26 cellular contexts compared by ENCODE assay signal in genomic region chr1:168245042-168245441, GRCh38. TPM values are rescaled to one million over a fixed set of nuclear protein-coding genes. Genes with fewer than 3 reads are reported as not detected.
DNase-seq lines count a peak whose midpoint lies in the region; ATAC-seq, FAIRE-seq and TF ChIP-seq lines count a peak whose summit lies in the region.
"Had no signal": no experiment of that assay in that cellular context is flagged by ENCODE, and none has a peak within 500 bp of the region (broad histone marks: within the 10 kb centered on the region; RNA-seq: fewer than 3 reads in every experiment).

No MANE protein-coding gene starts in this region.

- H3K27me3 Mint-ChIP-seq in activated CD8-positive, alpha-beta memory T cell treated with anti-CD3 and anti-CD28 coated beads, Interleukin-2, amount 10 ng/mL, durations not matched to agents 7 days and 5 days = no peaks in the 10 kb centered on the region
- H3K27me3 Mint-ChIP-seq in osteocyte (ENCODE audit: unreplicated experiment) (no peaks in the 10 kb centered on the region), Calu3 (ENCODE audit: unreplicated experiment) (no peaks in the 10 kb centered on the region)
- H3K27me3 Mint-ChIP-seq: CD4-positive, CD25-positive, alpha-beta regulatory T cell; IgD-negative memory B cell had no signal

- peaks cover 9% of the 10 kb centered on the region for H3K9me1 ChIP-seq in IMR-90 (ENCODE audit: insufficient read depth, low read length)
- H3K9me1 ChIP-seq in K562 (ENCODE audit: control insufficient read depth, insufficient read depth, low read length) = no peaks in the 10 kb centered on the region

- H3K36me3 Mint-ChIP-seq in activated CD8-positive, alpha-beta memory T cell treated with anti-CD3 and anti-CD28 coated beads, Interleukin-2, amount 10 ng/mL, durations not matched to agents 7 days and 5 days = peaks cover 84% of the 10 kb centered on the region
- H3K36me3 Mint-ChIP-seq in osteocyte (ENCODE audit: unreplicated experiment) = peaks cover 65% of the 10 kb centered on the region
- H3K36me3 Mint-ChIP-seq in Calu3 (ENCODE audit: insufficient read depth, unreplicated experiment) = peaks cover 55% of the 10 kb centered on the region

- no peak overlapping the region for H2BK120ac ChIP-seq in IMR-90 (ENCODE audit: low read depth, low read length)

- H3K36me3 ChIP-seq in IMR-90 (ENCODE audit: control insufficient read depth, insufficient read depth, low read length) (peaks cover 17% of the 10 kb centered on the region), K562 (ENCODE audit: control insufficient read depth, insufficient read depth, low read length) (peaks cover 67% of the 10 kb centered on the region), Karpas-422 (ENCODE audit: insufficient read depth, low read length) (peaks cover 22% of the 10 kb centered on the region; the same call in 1 of the 2 replicates)

- BruUV-seq in IMR-90 (replicated peaks; lab: Mats Ljungman, UMichigan) (TSS peak; percentile 16), K562 (replicated peaks; lab: Mats Ljungman, UMichigan) (TSS peak; percentile 30), Calu3 (replicated peaks; lab: Mats Ljungman, UMichigan) (no TSS peak)

- no peak overlapping the region for H2BK20ac ChIP-seq in IMR-90 (ENCODE audit: low read depth, low read length)

- H2AK5ac ChIP-seq in IMR-90 (ENCODE audit: low read depth, low read length) = no peak overlapping the region

- H3K4me3 ChIP-seq in IMR-90 (ENCODE audit: insufficient read depth, low read depth, low read length) (no peak overlapping the region), K562 (no peak overlapping the region), Karpas-422 (ENCODE audit: low read length) (no peak overlapping the region)

- WGBS in IMR-90 (ENCODE audit: extremely low coverage in 2 of 2, insufficient read length in 1 of 2), 2 experiments = no CpG with 5 or more reads among the region's 3 CpGs
- 88% methylated on average over 3 of the region's 3 CpGs for WGBS in K562 (ENCODE audit: insufficient coverage, low coverage, missing lambda C conversion rate)

- peak overlapping the region; percentile 3 for H3K27ac Mint-ChIP-seq in activated CD8-positive, alpha-beta memory T cell treated with anti-CD3 and anti-CD28 coated beads, Interleukin-2, amount 10 ng/mL, durations not matched to agents 7 days and 5 days
- peak overlapping the region; percentile 94 for H3K27ac Mint-ChIP-seq in osteocyte (ENCODE audit: unreplicated experiment)
- H3K27ac Mint-ChIP-seq in Calu3 (ENCODE audit: unreplicated experiment) = no peak overlapping the region

- POLR2A ChIA-PET in IMR-90 (lab: Charles Lee; ENCODE audit: unreplicated experiment) = no interaction called here
- POLR2A ChIA-PET in K562 (lab: Yijun Ruan, JAX) = interaction anchor here (1.3 to 1.4 kb wide), 2 partner anchors 11 to 19 kb away, joined by 3 to 6 read pairs; partner anchors contain the start of gene SFT2D2

- no peak overlapping the region for H3K23ac ChIP-seq in IMR-90 (ENCODE audit: low read depth, low read length)

- DNase-seq in activated CD8-positive, alpha-beta memory T cell treated with anti-CD3 and anti-CD28 coated beads, Interleukin-2, amount 10 ng/mL, durations not matched to agents 7 days and 5 days = no peak
- no peak for DNase-seq in activated CD8-positive, alpha-beta memory T cell treated with anti-CD3 and anti-CD28 coated beads, Interleukin-2, amount 50 U/mL, for 48 hours
- DNase-seq in IMR-90 (no peak), K562 (ENCODE audit: extremely low read depth in 1 of 4, low spot score in 3 of 4) (no peak), osteocyte (ENCODE audit: extremely low spot score, unreplicated experiment) (no peak), Calu3 (no peak), NCI-H446 treated with DMSO at 0.1 percent for 48 hours (lab: John Stamatoyannopoulos, UW) (no peak), Karpas-422 (no peak)
- DNase-seq: 8988T; BE2C; CD4-positive, CD25-positive, alpha-beta regulatory T cell; COR-L47; DMS153; EL; NCI-H1105; NCI-H2081; NCI-H2171 treated with DMSO at 0.1 percent for 48 hours; NCI-H748 treated with DMSO at 0.1 percent for 48 hours; NK-92 treated with Interleukin-12 subunit alpha and Interleukin-12 subunit beta, amount 100 ng/mL, for 24 hours; RPMI8226; SHP77 treated with DMSO at 0.1 percent for 48 hours; SK-N-SH had no signal

- H4K20me1 ChIP-seq in IMR-90 (ENCODE audit: insufficient read depth, low read length) (no peaks in the 10 kb centered on the region), K562 (replicated peaks; ENCODE audit: control insufficient read depth, insufficient read depth, low read length) (peaks cover 3% of the 10 kb centered on the region; the same call in 1 of the 2 replicates), Karpas-422 (ENCODE audit: insufficient read depth, low read depth, low read length) (no peaks in the 10 kb centered on the region)

- H3K4me2 ChIP-seq in IMR-90 (ENCODE audit: low read depth, low read length) (no peak overlapping the region), K562 (ENCODE audit: insufficient read depth, low read length) (no peak overlapping the region), Karpas-422 (ENCODE audit: low read depth, low read length, poor library complexity, severe bottlenecking) (no peak overlapping the region)
- H3K4me2 ChIP-seq: SK-N-SH had no signal

- TF ChIP-seq RAD21 in IMR-90 (IDR thresholded peaks at IDR 0.05; ENCODE audit: low read length) = no peak
- no peak for TF ChIP-seq RAD21 in K562 (CRISPR knock-in tag; conservative IDR thresholded peaks at IDR 0.05 in 1 of 2, IDR thresholded peaks at IDR 0.05 in 1 of 2)

- no peak overlapping the region for H4K8ac ChIP-seq in IMR-90 (ENCODE audit: low read depth in 2 of 2, low read length in 2 of 2)

- no peak overlapping the region for H3K27ac ChIP-seq in IMR-90 (ENCODE audit: insufficient read depth, low read length)
- H3K27ac ChIP-seq in K562 (ENCODE audit: extremely low read depth, low read depth, low read length) = no peak overlapping the region
- no peak overlapping the region for H3K27ac ChIP-seq in Karpas-422 (ENCODE audit: low read length)
- H3K27ac ChIP-seq: HL-60 had no signal

- H3K9me2 ChIP-seq in Karpas-422 (replicated peaks; ENCODE audit: insufficient read depth, low read length) = no peaks in the 10 kb centered on the region
- H3K9me2 ChIP-seq: SK-N-SH had no signal

- CTCF ChIA-PET in activated CD8-positive, alpha-beta memory T cell treated with anti-CD3 and anti-CD28 coated beads, Interleukin-2, amount 10 ng/mL, durations not matched to agents 7 days and 5 days (lab: Charles Lee) = interaction anchor here (1.0 to 1.7 kb wide), 3 partner anchors 11 to 77 kb away, joined by 3 to 5 read pairs (median 5); no protein-coding TSS in a partner anchor
- CTCF ChIA-PET in IMR-90 (lab: Yijun Ruan, JAX) (no interaction called here), K562 (lab: Yijun Ruan, JAX; ENCODE audit: low intra/inter-chr PET ratio) (no interaction called here), Calu3 (lab: Charles Lee) (no interaction called here)

- no peaks in the 10 kb centered on the region for H3K79me2 ChIP-seq in K562 (ENCODE audit: control insufficient read depth, insufficient read depth, low read length)
- peaks cover 52% of the 10 kb centered on the region for H3K79me2 ChIP-seq in Karpas-422 (ENCODE audit: low read length)

- no peak for TF ChIP-seq CTCF in IMR-90 (conservative IDR thresholded peaks at IDR 0.05; ENCODE audit: low read depth, low read length)
- TF ChIP-seq CTCF in K562 (IDR thresholded peaks at IDR 0.05 in 2 of 3, conservative IDR thresholded peaks at IDR 0.05 in 1 of 3; ENCODE audit: insufficient read depth in 2 of 3, low read depth in 1 of 3, low read length in 3 of 3) = no peak
- no peak for TF ChIP-seq CTCF in osteocyte (IDR thresholded peaks at IDR 0.05)
- no peak for TF ChIP-seq CTCF in Calu3 (IDR thresholded peaks at IDR 0.05; ENCODE audit: unreplicated experiment)

- no peak overlapping the region for H2BK15ac ChIP-seq in IMR-90 (ENCODE audit: low read depth, low read length)

- no peak overlapping the region for H4K91ac ChIP-seq in IMR-90 (ENCODE audit: insufficient read depth, low read depth, low read length)

- no peak overlapping the region for H3K18ac ChIP-seq in IMR-90 (ENCODE audit: low read depth, low read length)

- no peak for FAIRE-seq in K562 (lab: Jason Lieb, UNC)
- FAIRE-seq: GM12891, GM19239 had no signal

- H2BK5ac ChIP-seq in IMR-90 (ENCODE audit: low read depth, low read length, poor library complexity, severe bottlenecking) = no peak overlapping the region

- no peak overlapping the region for H3K14ac ChIP-seq in IMR-90 (replicated peaks; ENCODE audit: low read depth, low read length)

- H3K79me1 ChIP-seq in IMR-90 (ENCODE audit: low read depth in 1 of 2, low read length in 2 of 2) = peaks cover 15% of the 10 kb centered on the region in 2 experiments

- dilution Hi-C loops in IMR-90 (cut with HindIII; ENCODE audit: low sequenced_read_pairs, unreplicated experiment) = no loop called here

- no peak for TF ChIP-seq POLR2A in IMR-90 (IDR thresholded peaks at IDR 0.05; ENCODE audit: low read depth, low read length)
- TF ChIP-seq POLR2A in K562 (conservative IDR thresholded peaks at IDR 0.05) = no peak

- H3K27me3 ChIP-seq in IMR-90 (ENCODE audit: control insufficient read depth, insufficient read depth, low read length) (no peaks in the 10 kb centered on the region), K562 (ENCODE audit: control insufficient read depth in 2 of 2, insufficient read depth in 2 of 2, low read length in 2 of 2) (no peaks in the 10 kb centered on the region), Karpas-422 (ENCODE audit: low read length) (no peaks in the 10 kb centered on the region)
- H3K27me3 ChIP-seq: BE2C had no signal

- peaks cover 46% of the 10 kb centered on the region for H3K4me1 Mint-ChIP-seq in activated CD8-positive, alpha-beta memory T cell treated with anti-CD3 and anti-CD28 coated beads, Interleukin-2, amount 10 ng/mL, durations not matched to agents 7 days and 5 days
- H3K4me1 Mint-ChIP-seq in osteocyte (ENCODE audit: unreplicated experiment) (peaks cover 66% of the 10 kb centered on the region), Calu3 (ENCODE audit: low read depth, unreplicated experiment) (peaks cover 26% of the 10 kb centered on the region)

- H3K56ac ChIP-seq in IMR-90 (ENCODE audit: extremely low read depth, insufficient read depth, low read length) = no peak overlapping the region

- no peak overlapping the region for H2AK9ac ChIP-seq in IMR-90 (replicated peaks; ENCODE audit: low read depth, low read length, poor library complexity)

- H4K5ac ChIP-seq in IMR-90 (ENCODE audit: low read depth, low read length) = no peak overlapping the region

- H3K9me3 ChIP-seq in IMR-90 (ENCODE audit: control insufficient read depth, insufficient read depth, low read length) (no peaks in the 10 kb centered on the region), K562 (replicated peaks; ENCODE audit: control insufficient read depth, insufficient read depth, low read depth, low read length) (no peaks in the 10 kb centered on the region), Karpas-422 (ENCODE audit: low read length) (no peaks in the 10 kb centered on the region)
- H3K9me3 ChIP-seq: BE2C, SK-N-SH had no signal

- no peak overlapping the region for H3K4me3 Mint-ChIP-seq in activated CD8-positive, alpha-beta memory T cell treated with anti-CD3 and anti-CD28 coated beads, Interleukin-2, amount 10 ng/mL, durations not matched to agents 7 days and 5 days
- H3K4me3 Mint-ChIP-seq in osteocyte (ENCODE audit: unreplicated experiment) (no peak overlapping the region), Calu3 (ENCODE audit: low read depth, unreplicated experiment) (no peak overlapping the region)
- H3K4me3 Mint-ChIP-seq: CD4-positive, CD25-positive, alpha-beta regulatory T cell; IgD-negative memory B cell had no signal

- H3K4me1 ChIP-seq in IMR-90 (ENCODE audit: control insufficient read depth, insufficient read depth, low read length) (peaks cover 6% of the 10 kb centered on the region; the same call in 1 of the 2 replicates), K562 (replicated peaks in 1 of 2; ENCODE audit: control insufficient read depth in 2 of 2, insufficient read depth in 2 of 2, low read length in 2 of 2) (peaks cover 0 to 5% of the 10 kb centered on the region in 2 experiments; a peak in 1 of 5 replicates), Karpas-422 (ENCODE audit: low read length) (no peaks in the 10 kb centered on the region)
- H3K4me1 ChIP-seq: BE2C had no signal

- no peak overlapping the region for H3K4ac ChIP-seq in IMR-90 (ENCODE audit: low read depth, low read length)

- H2AFZ ChIP-seq in IMR-90 (replicated peaks; ENCODE audit: low read length, poor library complexity) = no peak overlapping the region
- no peak overlapping the region for H2AFZ ChIP-seq in K562 (ENCODE audit: low read depth, low read length)
- H2AFZ ChIP-seq in Karpas-422 (ENCODE audit: low read length) = no peak overlapping the region

- intact Hi-C loops in IMR-90 (cut with micrococcal nuclease) = no loop called here
- intact Hi-C loops in K562 (cut with micrococcal nuclease) = no loop called here
- intact Hi-C loops in Calu3 (cut with micrococcal nuclease; ENCODE audit: unreplicated experiment) = no loop called here

- ATAC-seq in activated CD8-positive, alpha-beta memory T cell treated with anti-CD3 and anti-CD28 coated beads, Interleukin-2, amount 10 ng/mL, durations not matched to agents 7 days and 5 days = no peak
- ATAC-seq in IMR-90 (ENCODE audit: low read depth) (no peak), K562 (no peak)

- in situ Hi-C loops in IMR-90 (cut with MboI; ENCODE audit: low sequenced_read_pairs) = no loop called here
- in situ Hi-C loops in K562 (cut with MboI) = no loop called here

- no peak for TF ChIP-seq EP300 in K562 (IDR thresholded peaks at IDR 0.05; ENCODE audit: low read length)

- no peaks in the 10 kb centered on the region for H3K9me3 Mint-ChIP-seq in activated CD8-positive, alpha-beta memory T cell treated with anti-CD3 and anti-CD28 coated beads, Interleukin-2, amount 10 ng/mL, durations not matched to agents 7 days and 5 days (ENCODE audit: low read depth)
- no peaks in the 10 kb centered on the region for H3K9me3 Mint-ChIP-seq in osteocyte (ENCODE audit: unreplicated experiment)
- H3K9me3 Mint-ChIP-seq in Calu3 (ENCODE audit: low read depth, unreplicated experiment) = no peaks in the 10 kb centered on the region
- H3K9me3 Mint-ChIP-seq: IgD-negative memory B cell had no signal

- H3K9ac ChIP-seq in IMR-90 (ENCODE audit: low read depth, low read length) (no peak overlapping the region), K562 (ENCODE audit: insufficient read depth in 1 of 2, low read depth in 2 of 2, low read length in 2 of 2) (no peak overlapping the region), Karpas-422 (ENCODE audit: low read length) (no peak overlapping the region)
- H3K9ac ChIP-seq: SK-N-SH had no signal

RNA-seq across cellular contexts. Expression of gene SFT2D2, which starts 19.2 kb away (rescaled TPM):
- total RNA-seq in activated CD8-positive, alpha-beta memory T cell treated with anti-CD3 and anti-CD28 coated beads, Interleukin-2, amount 10 ng/mL, durations not matched to agents 7 days and 5 days = 10 to 100 TPM; 63.2 to 65.9 TPM
- total RNA-seq in IMR-90 (2012; rRNA removed) (37.6 and 42.2 TPM in 2 replicates), K562 (2014; rRNA removed) (20.5 and 21.6 TPM in 2 replicates), K562 (2014; rRNA removed; fragmentation: Illumina TruSeq; extraction: Trizol) (28.7 and 34.2 TPM in 2 replicates), K562 (2015; rRNA removed; fragmentation: Illumina TruSeq; extraction: Trizol) (28.1 and 28.4 TPM in 2 replicates), K562 (2021) (46.6 and 50.1 TPM in 2 replicates), osteocyte (93.0 and 99.6 TPM in 2 replicates), Calu3 (2022) (88.2 and 98.3 TPM in 2 replicates)
- polyA plus RNA-seq in IMR-90 (2012; rRNA removed) (8.8 and 11.1 TPM in 2 replicates), K562 (2011; rRNA removed) (29.0 and 35.8 TPM in 2 replicates), K562 (2014; fragmentation: Illumina TruSeq; extraction: Trizol) (9.2 and 10.7 TPM in 2 replicates), K562 (2014; fragmentation: Nextera tagmentation; extraction: Ambion mirVana) (1 to 10 TPM; 3.4 to 6.1 TPM), K562 (2014; rRNA removed) (14.8 and 15.7 TPM in 2 replicates)
- 3.2 and 3.4 TPM in 2 replicates for polyA plus RNA-seq in IMR-90 (2012; cell fraction: cytosol; rRNA removed)
- 2.7 and 12.8 TPM in 2 replicates for polyA plus RNA-seq in IMR-90 (2012; cell fraction: nucleus; rRNA removed; ENCODE audit: low replicate concordance)
- 63.5 and 68.0 TPM in 2 replicates for total RNA-seq in K562 (2011; cell fraction: chromatin; rRNA removed; ENCODE audit: low replicate concordance)
- total RNA-seq in K562 (2011; cell fraction: nucleolus; rRNA removed) = 26.0 and 28.6 TPM in 2 replicates
- 55.2 and 88.0 TPM in 2 replicates for total RNA-seq in K562 (2011; cell fraction: nucleoplasm; rRNA removed)
- polyA plus RNA-seq in K562 (2011; cell fraction: cytosol; rRNA removed) = 10.7 and 20.6 TPM in 2 replicates
- polyA plus RNA-seq in K562 (2011; cell fraction: nucleus; rRNA removed) = 16.6 and 19.0 TPM in 2 replicates
- polyA plus RNA-seq in K562 (2012) = 6.7 and 9.0 TPM in 2 replicates
- polyA minus RNA-seq in K562 (2011; rRNA and poly(A)+ RNA removed) = 111 and 122 TPM in 2 replicates
- polyA minus RNA-seq in K562 (2011; cell fraction: cytosol; rRNA and poly(A)+ RNA removed) = 48.0 and 48.3 TPM in 2 replicates
- 15.2 and 18.5 TPM in 2 replicates for polyA minus RNA-seq in K562 (2011; cell fraction: nucleus; rRNA and poly(A)+ RNA removed)
- total RNA-seq in Karpas-422 (2014; rRNA removed; shearing (Covaris generic); ENCODE audit: low replicate concordance) = 20.3 and 41.1 TPM in 2 replicates

RNA-seq across cellular contexts. Expression of gene TBX19, which starts 35.6 kb away (rescaled TPM):
- 1 to 10 TPM; 2.0 to 3.6 TPM for total RNA-seq in activated CD8-positive, alpha-beta memory T cell treated with anti-CD3 and anti-CD28 coated beads, Interleukin-2, amount 10 ng/mL, durations not matched to agents 7 days and 5 days
- total RNA-seq in IMR-90 (2012; rRNA removed) (0.18 and 0.28 TPM in 2 replicates), K562 (2014; rRNA removed) (0.32 and 0.98 TPM in 2 replicates), K562 (2014; rRNA removed; fragmentation: Illumina TruSeq; extraction: Trizol) (0.95 and 1.1 TPM in 2 replicates), K562 (2015; rRNA removed; fragmentation: Illumina TruSeq; extraction: Trizol) (0.94 and 1.3 TPM in 2 replicates), K562 (2021) (1.8 and 2.1 TPM in 2 replicates), osteocyte (2.5 and 3.5 TPM in 2 replicates), Calu3 (2022) (3.3 and 3.5 TPM in 2 replicates)
- polyA plus RNA-seq in IMR-90 (2012; rRNA removed) (0.89 and 1.0 TPM in 2 replicates), K562 (2011; rRNA removed) (3.1 and 3.4 TPM in 2 replicates), K562 (2014; fragmentation: Illumina TruSeq; extraction: Trizol) (1.9 TPM in 2 replicates), K562 (2014; fragmentation: Nextera tagmentation; extraction: Ambion mirVana) (under 1 TPM; 0.42 to 0.52 TPM), K562 (2014; rRNA removed) (2.4 and 2.8 TPM in 2 replicates)
- 0.21 and 0.47 TPM in 2 replicates for polyA plus RNA-seq in IMR-90 (2012; cell fraction: cytosol; rRNA removed)
- 3.2 and 5.7 TPM in 2 replicates for polyA plus RNA-seq in IMR-90 (2012; cell fraction: nucleus; rRNA removed; ENCODE audit: low replicate concordance)
- total RNA-seq in K562 (2011; cell fraction: chromatin; rRNA removed; ENCODE audit: low replicate concordance) = 4.0 and 5.3 TPM in 2 replicates
- total RNA-seq in K562 (2011; cell fraction: nucleolus; rRNA removed) = 2.7 and 3.4 TPM in 2 replicates
- total RNA-seq in K562 (2011; cell fraction: nucleoplasm; rRNA removed) = 4.6 and 8.7 TPM in 2 replicates
- 1.9 and 3.3 TPM in 2 replicates for polyA plus RNA-seq in K562 (2011; cell fraction: cytosol; rRNA removed)
- polyA plus RNA-seq in K562 (2011; cell fraction: nucleus; rRNA removed) = 4.1 and 5.3 TPM in 2 replicates
- 1.9 and 3.5 TPM in 2 replicates for polyA plus RNA-seq in K562 (2012)
- polyA minus RNA-seq in K562 (2011; rRNA and poly(A)+ RNA removed) = 1.5 and 1.8 TPM in 2 replicates
- 0.76 TPM in 1 of 2 replicates, not detected in the other for polyA minus RNA-seq in K562 (2011; cell fraction: cytosol; rRNA and poly(A)+ RNA removed)
- polyA minus RNA-seq in K562 (2011; cell fraction: nucleus; rRNA and poly(A)+ RNA removed) = 1.6 and 1.9 TPM in 2 replicates
- total RNA-seq in Karpas-422 (2014; rRNA removed; shearing (Covaris generic); ENCODE audit: low replicate concordance) = 1.1 and 4.1 TPM in 2 replicates
